24 cellular contexts compared by ENCODE assay signal in genomic region chr13:113129480-113129879, GRCh38. TPM values are rescaled to one million over a fixed set of nuclear protein-coding genes. Genes with fewer than 3 reads are reported as not detected.
DNase-seq lines count a peak whose midpoint lies in the region; ATAC-seq, FAIRE-seq and TF ChIP-seq lines count a peak whose summit lies in the region.
"Had no signal": no experiment of that assay in that cellular context is flagged by ENCODE, and none has a peak within 500 bp of the region (broad histone marks: within the 10 kb centered on the region; RNA-seq: fewer than 3 reads in every experiment).

No MANE protein-coding gene starts in this region.

- H3K36me3 ChIP-seq in GM23338 (ENCODE audit: insufficient read depth) = no peaks in the 10 kb centered on the region

- H3K27ac Mint-ChIP-seq in GM23338 (peak overlapping the region; percentile 82; the same call in 1 of the 2 replicates), chondrocyte (ENCODE audit: unreplicated experiment) (no peak overlapping the region), immature natural killer cell (no peak overlapping the region)
- no peak overlapping the region for H3K27ac Mint-ChIP-seq in activated T-helper 2 cell treated with anti-CD3 and anti-CD28 coated beads, Interferon-gamma antibody, Interleukin-2, Interleukin-4, amounts not matched to agents 10 μg/mL and 5 μg/mL and 100 μg/mL, durations not matched to agents 14 hours and 24 hours and 36 hours
- H3K27ac Mint-ChIP-seq: T-helper 1 cell treated with Interleukin-12 subunit alpha and Interleukin-12 subunit beta and Interleukin-4 antibody, amounts not matched to agents 30 μg/mL and 1 μg/mL, for 36 hours had no signal

- no peaks in the 10 kb centered on the region for H4K20me1 ChIP-seq in GM23338 (replicated peaks; ENCODE audit: insufficient read depth)

- no peak overlapping the region for H3K4me3 ChIP-seq in GM23338
- H3K4me3 ChIP-seq in skeletal muscle cell (ENCODE audit: low read depth, low read length) = peak overlapping the region; percentile 31

- H3F3A ChIP-seq in GM23338 (replicated peaks; ENCODE audit: low read depth) = no peaks in the 10 kb centered on the region

- peak overlapping the region; percentile 90; the same call in 1 of the 2 replicates for H2AFZ ChIP-seq in GM23338
- H2AFZ ChIP-seq: parathyroid adenoma had no signal

- H3K27me3 ChIP-seq in GM23338 (ENCODE audit: insufficient read depth) = no peaks in the 10 kb centered on the region

- H3K4me1 ChIP-seq in GM23338 (ENCODE audit: insufficient read depth) = no peaks in the 10 kb centered on the region
- H3K4me1 ChIP-seq: parathyroid adenoma had no signal

- DNase-seq in GM23338 (ENCODE audit: low spot score) = peak; percentile 47
- peak; percentile 82 for DNase-seq in chondrocyte (ENCODE audit: low spot score)
- DNase-seq in immature natural killer cell = no peak
- no peak for DNase-seq in skeletal muscle cell (ENCODE audit: low read depth)
- no peak for DNase-seq in activated T-helper 2 cell treated with anti-CD3 and anti-CD28 coated beads, Interferon-gamma antibody, Interleukin-2, Interleukin-4, amounts not matched to agents 10 μg/mL and 5 μg/mL and 100 μg/mL, durations not matched to agents 14 hours and 24 hours and 36 hours (ENCODE audit: low spot score)
- no peak for DNase-seq in HTR-8/SVneo (ENCODE audit: insufficient read length, low spot score)
- DNase-seq in dedifferentiated amniotic fluid mesenchymal stem cell (ENCODE audit: extremely low spot score) = no peak
- DNase-seq in HUDEP-2 (lab: John Stamatoyannopoulos, UW; ENCODE audit: unreplicated experiment in 76 of 76) = no peak
- DNase-seq: activated CD4-positive, CD25-positive, alpha-beta regulatory T cell; activated CD8-positive, alpha-beta memory T cell treated with anti-CD3 and anti-CD28 coated beads for 24 hours; activated gamma-delta T cell treated with Interleukin-2 at 50 U/mL for 16 hours; cortex of kidney; esophagus squamous epithelium; HCEC 1CT; kidney glomerular epithelial cell; NCI-H1930; NCI-H524 treated with DMSO at 0.1 percent for 48 hours; SHP77 treated with DMSO at 0.1 percent for 48 hours had no signal

- H3K9me2 ChIP-seq in GM23338 (ENCODE audit: insufficient read depth) = no peaks in the 10 kb centered on the region

- no peaks in the 10 kb centered on the region for H3K9me3 Mint-ChIP-seq in GM23338
- no peaks in the 10 kb centered on the region for H3K9me3 Mint-ChIP-seq in chondrocyte (ENCODE audit: low read depth)
- no peaks in the 10 kb centered on the region for H3K9me3 Mint-ChIP-seq in immature natural killer cell
- no peaks in the 10 kb centered on the region for H3K9me3 Mint-ChIP-seq in activated T-helper 2 cell treated with anti-CD3 and anti-CD28 coated beads, Interferon-gamma antibody, Interleukin-2, Interleukin-4, amounts not matched to agents 10 μg/mL and 5 μg/mL and 100 μg/mL, durations not matched to agents 14 hours and 24 hours and 36 hours

- H3K36me3 Mint-ChIP-seq in GM23338 (ENCODE audit: low read depth) (no peaks in the 10 kb centered on the region), chondrocyte (ENCODE audit: low read depth) (no peaks in the 10 kb centered on the region), immature natural killer cell (no peaks in the 10 kb centered on the region)
- no peaks in the 10 kb centered on the region for H3K36me3 Mint-ChIP-seq in activated T-helper 2 cell treated with anti-CD3 and anti-CD28 coated beads, Interferon-gamma antibody, Interleukin-2, Interleukin-4, amounts not matched to agents 10 μg/mL and 5 μg/mL and 100 μg/mL, durations not matched to agents 14 hours and 24 hours and 36 hours (ENCODE audit: low read depth)

- no peaks in the 10 kb centered on the region for H3K79me2 ChIP-seq in GM23338 (replicated peaks; ENCODE audit: insufficient read depth)
- H3K79me2 ChIP-seq: parathyroid adenoma had no signal

- 0 out of 2 replicates have a peak overlapping the region, but pooled peaks have one; percentile 23 for H3K4me2 ChIP-seq in GM23338

- no peak overlapping the region for H3K27ac ChIP-seq in GM23338 (ENCODE audit: low read depth)
- H3K27ac ChIP-seq: esophagus squamous epithelium, parathyroid adenoma had no signal

- no peak for FAIRE-seq in HTR-8/SVneo (lab: Jason Lieb, UNC)
- FAIRE-seq: D721Med, GM12891 had no signal

- peak; percentile 84 for ATAC-seq in GM23338

- TF ChIP-seq CTCF in GM23338 (conservative IDR thresholded peaks at IDR 0.05; ENCODE audit: low read depth in 2 of 2) (no peak; a peak in 1 of 4 replicates), chondrocyte (IDR thresholded peaks at IDR 0.05) (no peak)

- intact Hi-C loops in activated T-helper 2 cell treated with anti-CD3 and anti-CD28 coated beads, Interferon-gamma antibody, Interleukin-2, Interleukin-4, amounts not matched to agents 10 μg/mL and 5 μg/mL and 100 μg/mL, durations not matched to agents 14 hours and 24 hours and 36 hours (cut with micrococcal nuclease) = no loop called here

- H3K4me3 Mint-ChIP-seq in GM23338 (no peak overlapping the region), chondrocyte (ENCODE audit: unreplicated experiment) (no peak overlapping the region), immature natural killer cell (peak overlapping the region in 4 of 5 donors; percentile 38 to 75 (median 50))
- no peak overlapping the region for H3K4me3 Mint-ChIP-seq in activated T-helper 2 cell treated with anti-CD3 and anti-CD28 coated beads, Interferon-gamma antibody, Interleukin-2, Interleukin-4, amounts not matched to agents 10 μg/mL and 5 μg/mL and 100 μg/mL, durations not matched to agents 14 hours and 24 hours and 36 hours (ENCODE audit: low read depth)
- H3K4me3 Mint-ChIP-seq: T-helper 1 cell treated with Interleukin-12 subunit alpha and Interleukin-12 subunit beta and Interleukin-4 antibody, amounts not matched to agents 30 μg/mL and 1 μg/mL, for 36 hours had no signal

- H3K4me1 Mint-ChIP-seq in GM23338 (peaks cover 5% of the 10 kb centered on the region), chondrocyte (ENCODE audit: low read depth) (no peaks in the 10 kb centered on the region), immature natural killer cell (peaks cover 0 to 10% of the 10 kb centered on the region in 2 donors)
- no peaks in the 10 kb centered on the region for H3K4me1 Mint-ChIP-seq in activated T-helper 2 cell treated with anti-CD3 and anti-CD28 coated beads, Interferon-gamma antibody, Interleukin-2, Interleukin-4, amounts not matched to agents 10 μg/mL and 5 μg/mL and 100 μg/mL, durations not matched to agents 14 hours and 24 hours and 36 hours (ENCODE audit: low read depth)

- peaks cover 8% of the 10 kb centered on the region for H3K27me3 Mint-ChIP-seq in GM23338 (ENCODE audit: insufficient read depth, low read depth, poor library complexity)
- H3K27me3 Mint-ChIP-seq in chondrocyte (ENCODE audit: low read depth) = peaks cover 42% of the 10 kb centered on the region
- H3K27me3 Mint-ChIP-seq in immature natural killer cell (ENCODE audit: low read depth in 3 of 3) = peaks cover 5 to 8% (median 6%) of the 10 kb centered on the region in 3 donors
- H3K27me3 Mint-ChIP-seq in activated T-helper 2 cell treated with anti-CD3 and anti-CD28 coated beads, Interferon-gamma antibody, Interleukin-2, Interleukin-4, amounts not matched to agents 10 μg/mL and 5 μg/mL and 100 μg/mL, durations not matched to agents 14 hours and 24 hours and 36 hours (ENCODE audit: low read depth) = peaks cover 33% of the 10 kb centered on the region

TF ChIP-seq in GM23338, 12 proteins besides CTCF, POLR2A, EP300 and RAD21 (continues in another document):
- no peak for TF ChIP-seq NANOG (IDR thresholded peaks at IDR 0.05; ENCODE audit: borderline replicate concordance)
- TF ChIP-seq ZNF114 (CRISPR knock-in tag; IDR thresholded peaks at IDR 0.05) = no peak

RNA-seq across cellular contexts. Expression of gene F10, which starts 6.9 kb away (rescaled TPM):
- total RNA-seq in GM23338 (2014; rRNA removed; shearing (Covaris generic)) = 0.76 and 1.0 TPM in 2 replicates
- polyA plus RNA-seq in GM23338 (2016; fragmentation: Nextera tagmentation; extraction: Ambion mirVana) = 1.6 and 1.7 TPM in 2 replicates
- 1.9 to 2.0 TPM in 2 of 3 replicates, not detected in the other for total RNA-seq in chondrocyte
- polyA plus RNA-seq in immature natural killer cell = not detected
- total RNA-seq in activated T-helper 2 cell treated with anti-CD3 and anti-CD28 coated beads, Interferon-gamma antibody, Interleukin-2, Interleukin-4, amounts not matched to agents 10 μg/mL and 5 μg/mL and 100 μg/mL, durations not matched to agents 14 hours and 24 hours and 36 hours = not detected in 2 replicates
- total RNA-seq: G401, HT-29 had no signal

RNA-seq across cellular contexts. Expression of gene F7, which starts 23.9 kb away (rescaled TPM):
- 0.16 and 0.24 TPM in 2 replicates for total RNA-seq in GM23338 (2014; rRNA removed; shearing (Covaris generic))
- polyA plus RNA-seq in GM23338 (2016; fragmentation: Nextera tagmentation; extraction: Ambion mirVana) (0.16 and 0.21 TPM in 2 replicates), immature natural killer cell (under 1 TPM in 1 of 3 donors, not detected in 2; 0.77 TPM)
- 0.34 to 0.85 TPM (median 0.60 TPM) in 3 replicates for total RNA-seq in chondrocyte
- not detected in 2 replicates for total RNA-seq in activated T-helper 2 cell treated with anti-CD3 and anti-CD28 coated beads, Interferon-gamma antibody, Interleukin-2, Interleukin-4, amounts not matched to agents 10 μg/mL and 5 μg/mL and 100 μg/mL, durations not matched to agents 14 hours and 24 hours and 36 hours
- total RNA-seq: esophagus squamous epithelium, G401, HT-29 had no signal

RNA-seq across cellular contexts. Expression of gene PROZ, which starts 29.0 kb away (rescaled TPM):
- total RNA-seq in GM23338 (2014; rRNA removed; shearing (Covaris generic)) = not detected in 2 replicates
- polyA plus RNA-seq in GM23338 (2016; fragmentation: Nextera tagmentation; extraction: Ambion mirVana) (0.21 and 0.53 TPM in 2 replicates), immature natural killer cell (not detected)
- total RNA-seq in chondrocyte = not detected in 3 replicates
- total RNA-seq in activated T-helper 2 cell treated with anti-CD3 and anti-CD28 coated beads, Interferon-gamma antibody, Interleukin-2, Interleukin-4, amounts not matched to agents 10 μg/mL and 5 μg/mL and 100 μg/mL, durations not matched to agents 14 hours and 24 hours and 36 hours = not detected in 2 replicates
- total RNA-seq: esophagus squamous epithelium, G401, HT-29 had no signal

Comparison
In these comparisons a context has a peak if more than half of its experiments do, and no peak if none do; other contexts are left out.
1. DNase-seq: peak in GM23338 (single experiment) and chondrocyte (single experiment); none in immature natural killer cell (0 of 3), skeletal muscle cell (single experiment), activated T-helper 2 cell treated with anti-CD3 and anti-CD28 coated beads, Interferon-gamma antibody, Interleukin-2, Interleukin-4, amounts not matched to agents 10 μg/mL and 5 μg/mL and 100 μg/mL, durations not matched to agents 14 hours and 24 hours and 36 hours (single experiment), HTR-8/SVneo (single experiment), dedifferentiated amniotic fluid mesenchymal stem cell (single experiment) and HUDEP-2 (0 of 76).
2. H3K4me3 Mint-ChIP-seq: peak in immature natural killer cell (4 of 5); none in GM23338 (single experiment), chondrocyte (single experiment) and activated T-helper 2 cell treated with anti-CD3 and anti-CD28 coated beads, Interferon-gamma antibody, Interleukin-2, Interleukin-4, amounts not matched to agents 10 μg/mL and 5 μg/mL and 100 μg/mL, durations not matched to agents 14 hours and 24 hours and 36 hours (single experiment).